22 cellular contexts compared by ENCODE assay signal in genomic region chr15:68442041-68442440, GRCh38. TPM values are rescaled to one million over a fixed set of nuclear protein-coding genes. Genes with fewer than 3 reads are reported as not detected.
DNase-seq lines count a peak whose midpoint lies in the region; ATAC-seq and TF ChIP-seq lines count a peak whose summit lies in the region.
"Had no signal": no experiment of that assay in that cellular context is flagged by ENCODE, and none has a peak within 500 bp of the region (broad histone marks: within the 10 kb centered on the region; RNA-seq: fewer than 3 reads in every experiment).

No MANE protein-coding gene starts in this region.

- TF ChIP-seq CTCF in HEK293 (tag by site-specific recombination; IDR thresholded peaks at IDR 0.05): no peak
- no peak for TF ChIP-seq CTCF in smooth muscle cell (IDR thresholded peaks at IDR 0.05; ENCODE audit: borderline replicate concordance, insufficient read depth, poor library complexity, severe bottlenecking)

- H3K36me3 ChIP-seq in HEK293 (ENCODE audit: control insufficient read depth in 2 of 2, insufficient read depth in 1 of 2, low read length in 2 of 2) (no peaks in the 10 kb centered on the region), smooth muscle cell (ENCODE audit: low read depth) (no peaks in the 10 kb centered on the region)
- no peaks in the 10 kb centered on the region for H3K36me3 ChIP-seq in CD4-positive, alpha-beta memory T cell (ENCODE audit: insufficient read depth, low read length)
- H3K36me3 ChIP-seq: heart left ventricle had no signal

- DNase-seq in DMS79 treated with DMSO at 0.1 percent for 48 hours (lab: John Stamatoyannopoulos, UW): peak; percentile 55
- DNase-seq in foreskin melanocyte: peak; percentile 56
- no peak for DNase-seq in smooth muscle cell (lab: John Stamatoyannopoulos, UW; ENCODE audit: unreplicated experiment)
- no peak for DNase-seq in CD4-positive, alpha-beta memory T cell
- no peak for DNase-seq in C1 segment of cervical spinal cord (lab: John Stamatoyannopoulos, UW)
- DNase-seq: activated CD4-positive, alpha-beta memory T cell treated with anti-CD3 and anti-CD28 coated beads for 36 hours; activated naive CD4-positive, alpha-beta T cell treated with Interleukin-2 at 50 U/mL for 16 hours; activated T-cell treated with anti-CD3 and anti-CD28 coated beads, Interleukin-2, amount 50 U/mL, for 4 hours; AML-193; amygdala; Kasumi-1; NCI-H1048; NCI-H2081; posterior cingulate gyrus; T-helper 9 cell had no signal

- H3K4me2 ChIP-seq in smooth muscle cell: peak overlapping the region; percentile 77

- H3K4me3 ChIP-seq in HEK293 (ENCODE audit: low read depth, low read length) (no peak overlapping the region), smooth muscle cell (no peak overlapping the region)
- no peak overlapping the region for H3K4me3 ChIP-seq in CD4-positive, alpha-beta memory T cell (ENCODE audit: low read length in 2 of 2)
- H3K4me3 ChIP-seq: heart left ventricle had no signal

- 53% methylated on average over 4 of the region's 4 CpGs for whole genome bisulfite sequencing in smooth muscle cell (ENCODE audit: low lambda C conversion rate)

- intact Hi-C loops in CD4-positive, alpha-beta memory T cell (cut with micrococcal nuclease): no loop called here

- no peak overlapping the region for H3K9ac ChIP-seq in smooth muscle cell (ENCODE audit: low read depth)

- no peak overlapping the region for H2AFZ ChIP-seq in smooth muscle cell (ENCODE audit: low read depth)

- ATAC-seq in GM18861 (IDR thresholded peaks at IDR 0.05; ENCODE audit: unreplicated experiment): no peak
- ATAC-seq: activated T-cell treated with anti-CD3 and anti-CD28 coated beads, Interleukin-2, amount 50 U/mL, for 4 hours; left colon; stimulated activated effector memory CD8-positive, alpha-beta T cell treated with anti-CD3 and anti-CD28 coated beads, Interleukin-12 subunit alpha, Interleukin-12 subunit beta, amount 100 ng/mL, for 72 hours had no signal

- H3K27ac ChIP-seq in HEK293 (ENCODE audit: extremely low read depth, low read depth, low read length) (no peak overlapping the region), smooth muscle cell (ENCODE audit: low read depth) (peak overlapping the region; percentile 72)
- no peak overlapping the region for H3K27ac ChIP-seq in CD4-positive, alpha-beta memory T cell (ENCODE audit: low read depth, low read length)

- H3K9me3 ChIP-seq in HEK293 (ENCODE audit: control insufficient read depth, insufficient read depth, low read depth, low read length) (no peaks in the 10 kb centered on the region), smooth muscle cell (replicated peaks; ENCODE audit: low read depth) (no peaks in the 10 kb centered on the region)
- no peaks in the 10 kb centered on the region for H3K9me3 ChIP-seq in CD4-positive, alpha-beta memory T cell (ENCODE audit: control insufficient read depth in 1 of 2, low read length in 2 of 2)
- H3K9me3 ChIP-seq: heart left ventricle had no signal

- no peaks in the 10 kb centered on the region for H3K36me3 Mint-ChIP-seq in CD4-positive, alpha-beta memory T cell
- H3K36me3 Mint-ChIP-seq: activated CD4-positive, alpha-beta memory T cell treated with anti-CD3 and anti-CD28 coated beads for 36 hours; stimulated activated effector memory CD8-positive, alpha-beta T cell treated with anti-CD3 and anti-CD28 coated beads, Interleukin-12 subunit alpha, Interleukin-12 subunit beta, amount 100 ng/mL, for 72 hours had no signal

- peaks cover 16% of the 10 kb centered on the region for H3F3A ChIP-seq in smooth muscle cell (ENCODE audit: low read depth)

- H3K4me1 ChIP-seq in HEK293 (ENCODE audit: control insufficient read depth, insufficient read depth, low read length): no peaks in the 10 kb centered on the region
- H3K4me1 ChIP-seq in smooth muscle cell (ENCODE audit: low read depth): peaks cover 5% of the 10 kb centered on the region
- no peaks in the 10 kb centered on the region for H3K4me1 ChIP-seq in CD4-positive, alpha-beta memory T cell (ENCODE audit: insufficient read depth, low read length)

- no peaks in the 10 kb centered on the region for H3K4me1 Mint-ChIP-seq in CD4-positive, alpha-beta memory T cell
- H3K4me1 Mint-ChIP-seq: stimulated activated effector memory CD8-positive, alpha-beta T cell treated with anti-CD3 and anti-CD28 coated beads, Interleukin-12 subunit alpha, Interleukin-12 subunit beta, amount 100 ng/mL, for 72 hours had no signal

- H3K9me3 Mint-ChIP-seq in CD4-positive, alpha-beta memory T cell: no peaks in the 10 kb centered on the region
- H3K9me3 Mint-ChIP-seq: activated CD4-positive, alpha-beta memory T cell treated with anti-CD3 and anti-CD28 coated beads for 36 hours; activated T-cell treated with anti-CD3 and anti-CD28 coated beads, Interleukin-2, amount 50 U/mL, for 4 hours; dendritic cell treated with granulocyte-macrophage colony-stimulating factor and Interleukin-4, amounts not matched to agents 40 ng/mL and 50 ng/mL, for 4 days; stimulated activated effector memory CD8-positive, alpha-beta T cell treated with anti-CD3 and anti-CD28 coated beads, Interleukin-12 subunit alpha, Interleukin-12 subunit beta, amount 100 ng/mL, for 72 hours had no signal

- POLR2A ChIA-PET in HEK293 (lab: Yijun Ruan, JAX): no interaction called here
- POLR2A ChIA-PET in CD4-positive, alpha-beta memory T cell (lab: Charles Lee; ENCODE audit: partially characterized antibody): no interaction called here

- no peaks in the 10 kb centered on the region for H4K20me1 ChIP-seq in smooth muscle cell (ENCODE audit: low read depth)

- H3K27ac Mint-ChIP-seq in CD4-positive, alpha-beta memory T cell: no peak overlapping the region
- H3K27ac Mint-ChIP-seq: activated CD4-positive, alpha-beta memory T cell treated with anti-CD3 and anti-CD28 coated beads for 36 hours; dendritic cell treated with granulocyte-macrophage colony-stimulating factor and Interleukin-4, amounts not matched to agents 40 ng/mL and 50 ng/mL, for 4 days; stimulated activated effector memory CD8-positive, alpha-beta T cell treated with anti-CD3 and anti-CD28 coated beads, Interleukin-12 subunit alpha, Interleukin-12 subunit beta, amount 100 ng/mL, for 72 hours had no signal

- CTCF ChIA-PET in HEK293 (lab: Yijun Ruan, JAX): interaction anchor here (1.3 kb wide), 1 partner anchor 19 kb away, joined by 6 read pairs; no protein-coding TSS in a partner anchor
- CTCF ChIA-PET in CD4-positive, alpha-beta memory T cell (lab: Charles Lee; ENCODE audit: partially characterized antibody): no interaction called here

- no peaks in the 10 kb centered on the region for H3K79me2 ChIP-seq in smooth muscle cell (ENCODE audit: low read depth)

- no peak overlapping the region for H3K4me3 Mint-ChIP-seq in CD4-positive, alpha-beta memory T cell
- H3K4me3 Mint-ChIP-seq: activated CD4-positive, alpha-beta memory T cell treated with anti-CD3 and anti-CD28 coated beads for 36 hours; activated T-cell treated with anti-CD3 and anti-CD28 coated beads, Interleukin-2, amount 50 U/mL, for 4 hours; dendritic cell treated with granulocyte-macrophage colony-stimulating factor and Interleukin-4, amounts not matched to agents 40 ng/mL and 50 ng/mL, for 4 days; stimulated activated effector memory CD8-positive, alpha-beta T cell treated with anti-CD3 and anti-CD28 coated beads, Interleukin-12 subunit alpha, Interleukin-12 subunit beta, amount 100 ng/mL, for 72 hours had no signal

- H3K27me3 ChIP-seq in smooth muscle cell (ENCODE audit: low read depth): no peaks in the 10 kb centered on the region
- H3K27me3 ChIP-seq in CD4-positive, alpha-beta memory T cell (ENCODE audit: insufficient read depth, low read length): no peaks in the 10 kb centered on the region

- H3K27me3 Mint-ChIP-seq in CD4-positive, alpha-beta memory T cell: peaks cover 28 to 37% of the 10 kb centered on the region in 2 donors

TF ChIP-seq in HEK293, 187 proteins besides CTCF, POLR2A, EP300 and RAD21:
- no peak for TF ChIP-seq ZBTB20 (tag by site-specific recombination; IDR thresholded peaks at IDR 0.05)
- peak; percentile 50; the same call in 1 of the 2 replicates for TF ChIP-seq SCRT2 (tag by site-specific recombination; IDR thresholded peaks at IDR 0.05)
- TF ChIP-seq ZNF548 (tag by site-specific recombination; IDR thresholded peaks at IDR 0.05): no peak

RNA-seq across cellular contexts. Expression of gene ITGA11, which starts 10.1 kb away (rescaled TPM):
- total RNA-seq in smooth muscle cell: 85.9 and 87.8 TPM in 2 replicates
- polyA plus RNA-seq in smooth muscle cell: 89.4 and 133 TPM in 2 replicates
- not detected for total RNA-seq in CD4-positive, alpha-beta memory T cell
- polyA plus RNA-seq in CD4-positive, alpha-beta memory T cell: not detected
- polyA plus RNA-seq: neural cell had no signal

Comparison
In these comparisons a context has a peak if more than half of its experiments do, and no peak if none do; other contexts are left out.
1. DNase-seq: peak in DMS79 treated with DMSO at 0.1 percent for 48 hours (single experiment) and foreskin melanocyte (single experiment); none in smooth muscle cell (single experiment), CD4-positive, alpha-beta memory T cell (0 of 5) and C1 segment of cervical spinal cord (0 of 14).
2. RNA of gene ITGA11, which starts 10.1 kb away (total RNA-seq): 85.9 to 87.8 TPM in smooth muscle cell; not detected in CD4-positive, alpha-beta memory T cell; every median in the first group is over 10 times any median in the second.